In the genomic region with DNA sequence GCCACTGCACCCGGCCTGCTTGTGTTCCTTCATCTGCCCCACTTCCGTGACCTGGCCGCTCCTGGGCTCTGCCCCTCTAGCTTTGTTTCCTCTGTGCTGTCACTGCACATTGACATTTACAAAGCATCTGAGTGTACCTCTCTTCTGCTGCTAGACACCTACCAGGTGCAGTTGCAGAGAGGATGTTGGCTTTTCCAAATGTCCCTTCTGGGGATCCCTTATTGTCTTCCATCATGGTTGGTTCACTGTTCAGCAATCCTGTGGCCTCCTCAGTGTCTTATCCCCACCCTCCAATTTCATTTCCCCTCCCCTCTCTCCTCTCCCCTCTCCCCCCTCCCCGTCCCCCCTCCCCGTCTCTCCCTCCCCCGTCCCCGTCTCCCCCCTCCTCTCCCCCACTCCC, we compare ENCODE assay signal across 21 cellular contexts. TPM values are rescaled to one million over a fixed set of nuclear protein-coding genes. Genes with fewer than 3 reads are reported as not detected.
"Had no signal": no experiment of that assay in that cellular context is flagged by ENCODE, and none has a peak within 500 bp of the region (broad histone marks: within the 10 kb centered on the region; RNA-seq: fewer than 3 reads in every experiment).

No MANE protein-coding gene starts in this region.

- H3K27me3 ChIP-seq: suprapubic skin, thyroid gland had no signal

- H3K36me3 ChIP-seq: esophagus muscularis mucosa, gastroesophageal sphincter, suprapubic skin, thyroid gland had no signal

- ATAC-seq: effector memory CD8-positive, alpha-beta T cell; gastroesophageal sphincter; left lobe of liver; natural killer cell had no signal

- H3K9me3 ChIP-seq: esophagus muscularis mucosa, gastroesophageal sphincter, suprapubic skin, thyroid gland had no signal

- H3K9me3 Mint-ChIP-seq: dendritic cell treated with granulocyte-macrophage colony-stimulating factor and Interleukin-4, amounts not matched to agents 40 ng/mL and 50 ng/mL, for 4 days; effector memory CD8-positive, alpha-beta T cell; mesothelial cell of epicardium; natural killer cell had no signal

- H3K27ac Mint-ChIP-seq: dendritic cell treated with granulocyte-macrophage colony-stimulating factor and Interleukin-4, amounts not matched to agents 40 ng/mL and 50 ng/mL, for 4 days; effector memory CD8-positive, alpha-beta T cell; mesothelial cell of epicardium; natural killer cell; type B pancreatic cell had no signal

- H3K27me3 Mint-ChIP-seq: dendritic cell treated with granulocyte-macrophage colony-stimulating factor and Interleukin-4, amounts not matched to agents 40 ng/mL and 50 ng/mL, for 4 days; type B pancreatic cell had no signal

- FAIRE-seq: small intestine, urothelium cell line had no signal

- H3K4me1 ChIP-seq: thyroid gland had no signal

- H3K4me1 Mint-ChIP-seq: natural killer cell had no signal

- H3K4me3 ChIP-seq: esophagus muscularis mucosa, gastroesophageal sphincter, suprapubic skin, thyroid gland had no signal

- DNase-seq: effector memory CD8-positive, alpha-beta T cell; glutamatergic neuron; islet precursor cell; natural killer cell; posterior cingulate gyrus; small intestine; stimulated activated CD4-positive, alpha-beta T cell treated with anti-CD3 and anti-CD28 coated beads, Interleukin-12 subunit alpha, Interleukin-12 subunit beta, amount 100 ng/mL, for 4 hours; stimulated activated naive CD4-positive, alpha-beta T cell; thyroid gland had no signal

- H3K27ac ChIP-seq: epithelial cell of prostate, esophagus muscularis mucosa, gastroesophageal sphincter, suprapubic skin, thyroid gland had no signal

- H3K4me3 Mint-ChIP-seq: dendritic cell treated with granulocyte-macrophage colony-stimulating factor and Interleukin-4, amounts not matched to agents 40 ng/mL and 50 ng/mL, for 4 days; effector memory CD8-positive, alpha-beta T cell; mesothelial cell of epicardium; natural killer cell; type B pancreatic cell had no signal

- H3K36me3 Mint-ChIP-seq: natural killer cell, type B pancreatic cell had no signal

RNA-seq across cellular contexts. Expression of gene VWA2, which starts 13.8 kb away (rescaled TPM):
- total RNA-seq: natural killer cell, neural crest cell, osteocyte, pulmonary artery endothelial cell had no signal
